1 cellular context compared by ENCODE assay signal in genomic region chr1:209249280-209249670, GRCh38.
TF ChIP-seq lines count a peak whose summit lies in the region.

No MANE protein-coding gene starts in this region.

TF ChIP-seq in H1, 55 proteins besides CTCF, POLR2A, EP300 and RAD21 (continued from another document):
- TF ChIP-seq CHD7 (IDR thresholded peaks at IDR 0.05; ENCODE audit: insufficient replicate concordance, low read length) (no peak), TBP (IDR thresholded peaks at IDR 0.05; ENCODE audit: low read depth, low read length) (no peak), NANOG (IDR thresholded peaks at IDR 0.05; ENCODE audit: insufficient read depth, low read depth, low read length, poor library complexity, severe bottlenecking) (no peak), SIRT6 (IDR thresholded peaks at IDR 0.05; ENCODE audit: low read length) (no peak), TEAD4 (IDR thresholded peaks at IDR 0.05; ENCODE audit: low read depth, low read length) (no peak), YY1 (IDR thresholded peaks at IDR 0.05; ENCODE audit: low read depth, low read length) (no peak), ASH2L (IDR thresholded peaks at IDR 0.05; ENCODE audit: low read length) (no peak), KDM5A (IDR thresholded peaks at IDR 0.05; ENCODE audit: low read length) (no peak), PHF8 (conservative IDR thresholded peaks at IDR 0.05; ENCODE audit: low read depth, low read length) (no peak), TCF12 (IDR thresholded peaks at IDR 0.05; ENCODE audit: low read depth, low read length) (no peak), CBX5 (IDR thresholded peaks at IDR 0.05; ENCODE audit: low read depth, low read length) (no peak), RNF2 (IDR thresholded peaks at IDR 0.05; ENCODE audit: borderline replicate concordance, low read depth, low read length, missing control alignments, poor library complexity, severe bottlenecking) (no peak), ATF3 (IDR thresholded peaks at IDR 0.05; ENCODE audit: insufficient read depth, low read depth, low read length) (no peak)
TF ChIP-seq in H1: peak in this region for 0.
